Comparison of ENCODE assay signal across 25 cellular contexts in genomic region chr5:126568206-126568755, GRCh38.
"Had no signal": no experiment of that assay in that cellular context is flagged by ENCODE, and none has a peak within 500 bp of the region (broad histone marks: within the 10 kb centered on the region; RNA-seq: fewer than 3 reads in every experiment).

No MANE protein-coding gene starts in this region.

- H3K4me2 ChIP-seq: hepatocyte, neural progenitor cell had no signal

- DNase-seq: dermis blood vessel endothelial cell; effector memory CD4-positive, alpha-beta T cell; foreskin keratinocyte; heart left ventricle; left cardiac atrium; left lung; mesendoderm; midbrain; naive thymus-derived CD4-positive, alpha-beta T cell; right cardiac atrium; sigmoid colon; stimulated activated CD4-positive, alpha-beta T cell treated with anti-CD3 and anti-CD28 coated beads, Interleukin-2, amount 100 ng/mL, for 24 hours; stimulated activated CD4-positive, alpha-beta T cell treated with anti-CD3 and anti-CD28 coated beads, Interleukin-4, amount 100 ng/mL, for 24 hours; stimulated activated naive CD4-positive, alpha-beta T cell treated with Interleukin-2 at 50 U/mL for 16 hours; substantia nigra; testis; upper lobe of left lung had no signal

- H3K9me3 ChIP-seq: esophagus muscularis mucosa, gastroesophageal sphincter, heart left ventricle, left lung, prostate gland, sigmoid colon, testis, tibial nerve, upper lobe of left lung had no signal

- H3K27me3 ChIP-seq: esophagus muscularis mucosa, foreskin keratinocyte, gastroesophageal sphincter, heart left ventricle, hepatocyte, left lung, neural progenitor cell, sigmoid colon, testis, tibial nerve, upper lobe of left lung had no signal

- H3K79me2 ChIP-seq: hepatocyte had no signal

- H2AFZ ChIP-seq: hepatocyte, neural progenitor cell had no signal

- H3K4me1 ChIP-seq: esophagus muscularis mucosa, foreskin keratinocyte, gastroesophageal sphincter, heart left ventricle, left lung, neural progenitor cell, prostate gland, sigmoid colon, testis, tibial nerve, upper lobe of left lung had no signal

- ATAC-seq: foreskin keratinocyte; gastroesophageal sphincter; heart left ventricle; left cardiac atrium; left lung; naive thymus-derived CD4-positive, alpha-beta T cell; right cardiac atrium; stimulated activated effector memory CD8-positive, alpha-beta T cell treated with anti-CD3 and anti-CD28 coated beads, Interleukin-12 subunit alpha, Interleukin-12 subunit beta, amount 100 ng/mL, for 72 hours had no signal

- H3K4me3 ChIP-seq: coronary artery, esophagus muscularis mucosa, gastroesophageal sphincter, heart left ventricle, hepatocyte, left lung, neural progenitor cell, prostate gland, sigmoid colon, testis, tibial nerve, upper lobe of left lung had no signal

- H3K27ac ChIP-seq: coronary artery, esophagus muscularis mucosa, foreskin keratinocyte, gastroesophageal sphincter, heart left ventricle, hepatocyte, left lung, neural progenitor cell, prostate gland, sigmoid colon, testis, tibial nerve, upper lobe of left lung had no signal
